ENCODE assay signal across 2 cellular contexts in genomic region chrX:110032534-110033161, GRCh38.
TF ChIP-seq lines count a peak whose summit lies in the region.

No MANE protein-coding gene starts in this region.

TF ChIP-seq in A549, 52 proteins besides CTCF, POLR2A, EP300 and RAD21 (continued from another document):
- TF ChIP-seq HES2 (IDR thresholded peaks at IDR 0.05) (no peak), EHF (CRISPR knock-in tag; IDR thresholded peaks at IDR 0.05) (no peak), HOXB13 (CRISPR knock-in tag; IDR thresholded peaks at IDR 0.05; ENCODE audit: low read depth) (no peak), JUN (IDR thresholded peaks at IDR 0.05) (no peak), KDM1A (IDR thresholded peaks at IDR 0.05; ENCODE audit: low read depth) (no peak), GATA3 (IDR thresholded peaks at IDR 0.05; ENCODE audit: borderline replicate concordance) (no peak), MAZ (IDR thresholded peaks at IDR 0.05; ENCODE audit: borderline replicate concordance, low read depth, low read length) (no peak), HEYL (CRISPR knock-in tag; IDR thresholded peaks at IDR 0.05) (no peak), SREBF2 (IDR thresholded peaks at IDR 0.05) (no peak), NR3C1 (IDR thresholded peaks at IDR 0.05) (no peak), PBX3 (IDR thresholded peaks at IDR 0.05) (no peak), BHLHE40 (IDR thresholded peaks at IDR 0.05; ENCODE audit: low read depth, low read length) (no peak)

TF ChIP-seq in HepG2, 621 proteins besides CTCF, POLR2A, EP300 and RAD21 (continued from another document):
- TF ChIP-seq PRDM4 (CRISPR knock-in tag; IDR thresholded peaks at IDR 0.05; ENCODE audit: borderline replicate concordance): no peak
- TF ChIP-seq PHF5A (CRISPR knock-in tag; IDR thresholded peaks at IDR 0.05; ENCODE audit: low read depth, unreplicated experiment): no peak
- no peak for TF ChIP-seq ZZZ3 (CRISPR knock-in tag; IDR thresholded peaks at IDR 0.05; ENCODE audit: borderline replicate concordance)
- no peak for TF ChIP-seq E2F5 (CRISPR knock-in tag; conservative IDR thresholded peaks at IDR 0.05)
- TF ChIP-seq YY1 (IDR thresholded peaks at IDR 0.05; ENCODE audit: insufficient read depth, insufficient replicate concordance, low read depth, low read length): no peak
- no peak for TF ChIP-seq TRAFD1 (CRISPR knock-in tag; IDR thresholded peaks at IDR 0.05; ENCODE audit: borderline replicate concordance)
- no peak for TF ChIP-seq RARG (CRISPR knock-in tag; IDR thresholded peaks at IDR 0.05; ENCODE audit: low read depth)
- TF ChIP-seq MEIS2 (CRISPR knock-in tag; IDR thresholded peaks at IDR 0.05): no peak
- no peak for TF ChIP-seq ZNF841 (CRISPR knock-in tag; IDR thresholded peaks at IDR 0.05; ENCODE audit: borderline replicate concordance)
- TF ChIP-seq ZSCAN31 (CRISPR knock-in tag; IDR thresholded peaks at IDR 0.05; ENCODE audit: low read depth): no peak
- no peak for TF ChIP-seq ZNF142 (CRISPR knock-in tag; IDR thresholded peaks at IDR 0.05)
- TF ChIP-seq ZNF574 (CRISPR knock-in tag; IDR thresholded peaks at IDR 0.05): no peak
- TF ChIP-seq ZNF547 (CRISPR knock-in tag; IDR thresholded peaks at IDR 0.05): no peak
- no peak for TF ChIP-seq PATZ1 (CRISPR knock-in tag; IDR thresholded peaks at IDR 0.05)
